ENCODE assay signal across 17 cellular contexts in the genomic region with DNA sequence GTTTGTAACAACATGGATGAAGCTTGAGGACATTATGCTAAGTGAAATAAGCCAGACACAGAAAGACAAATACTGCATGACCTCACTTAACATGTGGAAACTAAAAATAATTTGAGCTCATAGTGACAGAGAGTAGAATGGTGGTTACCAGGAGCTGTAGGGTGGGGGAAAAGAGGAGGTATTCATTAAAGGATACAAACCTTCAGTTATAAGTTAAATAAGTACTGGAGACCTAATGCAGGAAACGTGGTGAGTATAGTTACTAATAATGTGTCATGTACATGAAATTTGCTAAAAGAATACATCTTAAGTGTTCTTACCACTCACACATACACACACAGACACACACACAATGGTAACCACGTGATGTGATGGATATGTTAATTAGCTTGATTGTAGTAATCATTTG.
DNase-seq lines count a peak whose midpoint lies in the region; ATAC-seq, FAIRE-seq and TF ChIP-seq lines count a peak whose summit lies in the region.
"Had no signal": no experiment of that assay in that cellular context is flagged by ENCODE, and none has a peak within 500 bp of the region (broad histone marks: within the 10 kb centered on the region; RNA-seq: fewer than 3 reads in every experiment).

No MANE protein-coding gene starts in this region.

- DNase-seq in MCF 10A (ENCODE audit: unreplicated experiment): no peak
- no peak for DNase-seq in breast epithelium (ENCODE audit: low spot score in 2 of 2)
- peak; percentile 39 for DNase-seq in bronchial epithelial cell (ENCODE audit: low read depth)
- DNase-seq in left ventricle myocardium inferior: no peak
- DNase-seq in uterus: no peak
- no peak for DNase-seq in cerebellar nuclear complex (lab: John Stamatoyannopoulos, UW)
- no peak for DNase-seq in T-cell
- DNase-seq: activated B cell treated with CpG ODN at 0.5 μM for 24 hours; activated naive CD4-positive, alpha-beta T cell treated with anti-CD3 and anti-CD28 coated beads for 36 hours; NCI-H1105; nephron progenitor cell; right lobe of liver had no signal

- H3K4me3 Mint-ChIP-seq in MCF 10A (ENCODE audit: unreplicated experiment) (no peak overlapping the region), T-cell (no peak overlapping the region)
- H3K4me3 Mint-ChIP-seq: activated B cell treated with CpG ODN at 0.5 μM for 24 hours; activated naive CD4-positive, alpha-beta T cell treated with anti-CD3 and anti-CD28 coated beads for 36 hours; central memory CD8-positive, alpha-beta T cell; nephron progenitor cell; stimulated activated effector memory CD8-positive, alpha-beta T cell treated with anti-CD3 and anti-CD28 coated beads, Interleukin-12 subunit alpha, Interleukin-12 subunit beta, amount 100 ng/mL, for 72 hours had no signal

- ATAC-seq in HG03460 (IDR thresholded peaks at IDR 0.05; ENCODE audit: unreplicated experiment) (no peak), T-cell (replicated peaks in 1 of 4) (no peak)
- ATAC-seq: A549; right lobe of liver; stimulated activated effector memory CD8-positive, alpha-beta T cell treated with anti-CD3 and anti-CD28 coated beads, Interleukin-12 subunit alpha, Interleukin-12 subunit beta, amount 100 ng/mL, for 72 hours had no signal

- POLR2A ChIA-PET in MCF 10A (lab: Yijun Ruan, JAX): interaction anchor here (0.6 to 1.8 kb wide), 5 partner anchors 11 to 83 kb away, joined by 3 to 4 read pairs (median 3); no protein-coding TSS in a partner anchor
- POLR2A ChIA-PET in T-cell (lab: Charles Lee): no interaction called here

- no peaks in the 10 kb centered on the region for H3K27me3 Mint-ChIP-seq in MCF 10A (ENCODE audit: insufficient read depth, unreplicated experiment)
- peaks cover 6 to 22% of the 10 kb centered on the region in 2 donors for H3K27me3 Mint-ChIP-seq in T-cell
- H3K27me3 Mint-ChIP-seq: activated B cell treated with CpG ODN at 0.5 μM for 24 hours had no signal

- H3K4me1 Mint-ChIP-seq in MCF 10A (ENCODE audit: insufficient read depth, unreplicated experiment) (peaks cover 17% of the 10 kb centered on the region), T-cell (no peaks in the 10 kb centered on the region)
- H3K4me1 Mint-ChIP-seq: activated B cell treated with CpG ODN at 0.5 μM for 24 hours; central memory CD8-positive, alpha-beta T cell; nephron progenitor cell; stimulated activated effector memory CD8-positive, alpha-beta T cell treated with anti-CD3 and anti-CD28 coated beads, Interleukin-12 subunit alpha, Interleukin-12 subunit beta, amount 100 ng/mL, for 72 hours had no signal

- no peak for TF ChIP-seq POLR2A in breast epithelium (IDR thresholded peaks at IDR 0.05)
- TF ChIP-seq POLR2A in uterus (IDR thresholded peaks at IDR 0.05): no peak

- H3K4me1 ChIP-seq in breast epithelium (no peaks in the 10 kb centered on the region), left ventricle myocardium inferior (peaks cover 26% of the 10 kb centered on the region), uterus (no peaks in the 10 kb centered on the region)
- H3K4me1 ChIP-seq: A549, right lobe of liver, upper lobe of left lung had no signal

- CTCF ChIA-PET in MCF 10A (lab: Yijun Ruan, JAX): interaction anchor here (0.6 kb wide), 1 partner anchor 224 kb away, joined by 3 read pairs; no protein-coding TSS in a partner anchor
- CTCF ChIA-PET in T-cell (lab: Charles Lee): no interaction called here

- no TSS peak for BruUV-seq in MCF 10A (replicated peaks; lab: Mats Ljungman, UMichigan)

- H3K36me3 ChIP-seq in breast epithelium (no peaks in the 10 kb centered on the region), bronchial epithelial cell (ENCODE audit: control insufficient read depth, insufficient read depth, low read length) (no peaks in the 10 kb centered on the region), left ventricle myocardium inferior (no peaks in the 10 kb centered on the region), uterus (no peaks in the 10 kb centered on the region)
- H3K36me3 ChIP-seq: right lobe of liver, upper lobe of left lung had no signal

- no peak overlapping the region for H3K4me3 ChIP-seq in breast epithelium
- no peak overlapping the region for H3K4me3 ChIP-seq in bronchial epithelial cell (ENCODE audit: low read depth, low read length)
- H3K4me3 ChIP-seq in left ventricle myocardium inferior: no peak overlapping the region
- no peak overlapping the region for H3K4me3 ChIP-seq in uterus
- H3K4me3 ChIP-seq: A549, right lobe of liver, upper lobe of left lung had no signal

- H3K9me3 ChIP-seq in breast epithelium (peaks cover 0 to 18% of the 10 kb centered on the region in 2 donors), left ventricle myocardium inferior (replicated peaks) (peaks cover 18% of the 10 kb centered on the region), uterus (peaks cover 0 to 5% of the 10 kb centered on the region in 2 donors)
- H3K9me3 ChIP-seq: A549, right lobe of liver had no signal

- H3K27ac ChIP-seq in breast epithelium (peak overlapping the region in 1 of 2 donors; percentile 56), left ventricle myocardium inferior (replicated peaks) (peak overlapping the region; percentile 81), uterus (peak overlapping the region; percentile 65 to 79)
- H3K27ac ChIP-seq: A549, right lobe of liver, upper lobe of left lung had no signal

- no peaks in the 10 kb centered on the region for H3K27me3 ChIP-seq in breast epithelium
- H3K27me3 ChIP-seq in bronchial epithelial cell (ENCODE audit: control insufficient read depth, insufficient read depth, low read length): no peaks in the 10 kb centered on the region
- no peaks in the 10 kb centered on the region for H3K27me3 ChIP-seq in left ventricle myocardium inferior (ENCODE audit: low read depth)
- no peaks in the 10 kb centered on the region for H3K27me3 ChIP-seq in uterus
- H3K27me3 ChIP-seq: right lobe of liver, upper lobe of left lung had no signal

- intact Hi-C loops in MCF 10A (cut with micrococcal nuclease) (no loop called here), breast epithelium (cut with DNase I; ENCODE audit: low total_unique reads) (no loop called here), left ventricle myocardium inferior (cut with micrococcal nuclease) (no loop called here), uterus (cut with DNase I; ENCODE audit: low total_unique reads) (no loop called here)

- H3K36me3 Mint-ChIP-seq in MCF 10A (ENCODE audit: insufficient read depth, unreplicated experiment) (no peaks in the 10 kb centered on the region), T-cell (no peaks in the 10 kb centered on the region)
- H3K36me3 Mint-ChIP-seq: stimulated activated effector memory CD8-positive, alpha-beta T cell treated with anti-CD3 and anti-CD28 coated beads, Interleukin-12 subunit alpha, Interleukin-12 subunit beta, amount 100 ng/mL, for 72 hours had no signal

- H3K27ac Mint-ChIP-seq in MCF 10A (ENCODE audit: low read depth, unreplicated experiment): peak overlapping the region; percentile 90
- H3K27ac Mint-ChIP-seq in T-cell: no peak overlapping the region
- H3K27ac Mint-ChIP-seq: activated B cell treated with CpG ODN at 0.5 μM for 24 hours; activated naive CD4-positive, alpha-beta T cell treated with anti-CD3 and anti-CD28 coated beads for 36 hours; stimulated activated effector memory CD8-positive, alpha-beta T cell treated with anti-CD3 and anti-CD28 coated beads, Interleukin-12 subunit alpha, Interleukin-12 subunit beta, amount 100 ng/mL, for 72 hours had no signal

- FAIRE-seq in bronchial epithelial cell (lab: Jason Lieb, UNC): no peak
- FAIRE-seq: A549 had no signal

- no peak for TF ChIP-seq CTCF in MCF 10A (IDR thresholded peaks at IDR 0.05; ENCODE audit: unreplicated experiment)
- no peak for TF ChIP-seq CTCF in breast epithelium (IDR thresholded peaks at IDR 0.05)
- no peak for TF ChIP-seq CTCF in bronchial epithelial cell (IDR thresholded peaks at IDR 0.05; ENCODE audit: insufficient read depth, low read length, severe bottlenecking)
- no peak for TF ChIP-seq CTCF in left ventricle myocardium inferior (IDR thresholded peaks at IDR 0.05; ENCODE audit: borderline replicate concordance)
- TF ChIP-seq CTCF in uterus (IDR thresholded peaks at IDR 0.05): no peak

- H3K9me3 Mint-ChIP-seq in MCF 10A (ENCODE audit: unreplicated experiment) (no peaks in the 10 kb centered on the region), T-cell (peaks cover 8 to 13% (median 9%) of the 10 kb centered on the region in 3 donors)
- H3K9me3 Mint-ChIP-seq: central memory CD8-positive, alpha-beta T cell had no signal
